ENCODE assay signal across 13 cellular contexts in genomic region chrX:107935200-107935599, GRCh38. TPM values are rescaled to one million over a fixed set of nuclear protein-coding genes. Genes with fewer than 3 reads are reported as not detected.
A peak's percentile ranks its signal among the peaks of the same experiment; 100 is the strongest.
DNase-seq lines count a peak whose midpoint lies in the region; FAIRE-seq and TF ChIP-seq lines count a peak whose summit lies in the region.
"Had no signal": no experiment of that assay in that cellular context is flagged by ENCODE, and none has a peak within 500 bp of the region (broad histone marks: within the 10 kb centered on the region; RNA-seq: fewer than 3 reads in every experiment).

No MANE protein-coding gene starts in this region.

- TF ChIP-seq CTCF in Calu3 (IDR thresholded peaks at IDR 0.05; ENCODE audit: unreplicated experiment) (no peak), endothelial cell of umbilical vein (IDR thresholded peaks at IDR 0.05; ENCODE audit: extremely low read depth in 1 of 2, insufficient read depth in 1 of 2, low read depth in 1 of 2, low read length in 2 of 2) (no peak), GM10266 (IDR thresholded peaks at IDR 0.05; ENCODE audit: control insufficient read depth, insufficient read depth, low read depth, missing control alignments) (no peak)

- peaks cover 11% of the 10 kb centered on the region for H3K4me1 Mint-ChIP-seq in Calu3 (ENCODE audit: low read depth, unreplicated experiment)
- H3K4me1 Mint-ChIP-seq in activated naive CD4-positive, alpha-beta T cell treated with anti-CD3 and anti-CD28 coated beads for 36 hours (ENCODE audit: low read depth) = peaks cover 5% of the 10 kb centered on the region

- H3K9me1 ChIP-seq in endothelial cell of umbilical vein (replicated peaks; ENCODE audit: control insufficient read depth, extremely low read depth, insufficient read depth, low read length) = no peaks in the 10 kb centered on the region

- no TSS peak for BruUV-seq in Calu3 (replicated peaks; lab: Mats Ljungman, UMichigan)
- BruUV-seq in endothelial cell of umbilical vein (replicated peaks; lab: Mats Ljungman, UMichigan) = no TSS peak

- dilution Hi-C loops in endothelial cell of umbilical vein (cut with MboI; ENCODE audit: extremely low pct_ligation_motif_present, low sequenced_read_pairs) = no loop called here

- H3K27me3 Mint-ChIP-seq in Calu3 (ENCODE audit: unreplicated experiment) = no peaks in the 10 kb centered on the region
- H3K27me3 Mint-ChIP-seq in activated naive CD4-positive, alpha-beta T cell treated with anti-CD3 and anti-CD28 coated beads for 36 hours (ENCODE audit: low read depth) = peaks cover 20% of the 10 kb centered on the region

- CTCF ChIA-PET in Calu3 (lab: Charles Lee) (no interaction called here), endothelial cell of umbilical vein (lab: Charles Lee) (no interaction called here)
- CTCF ChIA-PET in activated naive CD4-positive, alpha-beta T cell treated with anti-CD3 and anti-CD28 coated beads for 36 hours (lab: Charles Lee) = no interaction called here

- H3K36me3 Mint-ChIP-seq in Calu3 (ENCODE audit: insufficient read depth, unreplicated experiment) = peaks cover 13% of the 10 kb centered on the region
- H3K36me3 Mint-ChIP-seq in activated naive CD4-positive, alpha-beta T cell treated with anti-CD3 and anti-CD28 coated beads for 36 hours (ENCODE audit: low read depth) = no peaks in the 10 kb centered on the region

- H3K4me1 ChIP-seq in endothelial cell of umbilical vein (ENCODE audit: control insufficient read depth, extremely low read depth, insufficient read depth, low read length) = peaks cover 7% of the 10 kb centered on the region

- H3K4me3 ChIP-seq in endothelial cell of umbilical vein (replicated peaks in 1 of 3; ENCODE audit: insufficient read depth in 1 of 3, low read depth in 1 of 3, low read length in 3 of 3) = no peak overlapping the region
- H3K4me3 ChIP-seq: lung had no signal

- no peak for FAIRE-seq in endothelial cell of umbilical vein (lab: Jason Lieb, UNC)
- FAIRE-seq: D721Med had no signal

- POLR2A ChIA-PET in endothelial cell of umbilical vein (lab: Charles Lee) = no interaction called here

- no peaks in the 10 kb centered on the region for H3K9me3 ChIP-seq in endothelial cell of umbilical vein (replicated peaks; ENCODE audit: control insufficient read depth, insufficient read depth, low read length)
- H3K9me3 ChIP-seq: sigmoid colon had no signal

- no peaks in the 10 kb centered on the region for H4K20me1 ChIP-seq in endothelial cell of umbilical vein (replicated peaks; ENCODE audit: control insufficient read depth, extremely low read depth, insufficient read depth, low read length)

- intact Hi-C loops in Calu3 (cut with micrococcal nuclease; ENCODE audit: unreplicated experiment) = no loop called here
- intact Hi-C loops in endothelial cell of umbilical vein (cut with micrococcal nuclease) = no loop called here
- intact Hi-C loops in activated naive CD4-positive, alpha-beta T cell treated with anti-CD3 and anti-CD28 coated beads for 36 hours (cut with micrococcal nuclease) = no loop called here

- H3K4me2 ChIP-seq in endothelial cell of umbilical vein (ENCODE audit: insufficient read depth, low read length) = no peak overlapping the region

- no peak overlapping the region for H3K9ac ChIP-seq in endothelial cell of umbilical vein (replicated peaks; ENCODE audit: extremely low read depth, insufficient read depth, low read length)

- no peaks in the 10 kb centered on the region for H3K79me2 ChIP-seq in endothelial cell of umbilical vein (ENCODE audit: control insufficient read depth, insufficient read depth, low read length)

- H3K4me3 Mint-ChIP-seq in Calu3 (ENCODE audit: low read depth, unreplicated experiment) = peak overlapping the region; percentile 78
- no peak overlapping the region for H3K4me3 Mint-ChIP-seq in activated naive CD4-positive, alpha-beta T cell treated with anti-CD3 and anti-CD28 coated beads for 36 hours
- H3K4me3 Mint-ChIP-seq: dendritic cell treated with granulocyte-macrophage colony-stimulating factor and Interleukin-4, amounts not matched to agents 40 ng/mL and 50 ng/mL, for 4 days; T-helper 2 cell treated with Interferon-gamma antibody and Interleukin-4, amounts not matched to agents 5 μg/mL and 100 μg/mL, for 36 hours had no signal

- no peaks in the 10 kb centered on the region for H3K9me3 Mint-ChIP-seq in Calu3 (ENCODE audit: low read depth, unreplicated experiment)
- H3K9me3 Mint-ChIP-seq in activated naive CD4-positive, alpha-beta T cell treated with anti-CD3 and anti-CD28 coated beads for 36 hours = no peaks in the 10 kb centered on the region
- H3K9me3 Mint-ChIP-seq: dendritic cell treated with granulocyte-macrophage colony-stimulating factor and Interleukin-4, amounts not matched to agents 40 ng/mL and 50 ng/mL, for 4 days; T-helper 2 cell treated with Interferon-gamma antibody and Interleukin-4, amounts not matched to agents 5 μg/mL and 100 μg/mL, for 36 hours had no signal

- no peak overlapping the region for H3K27ac ChIP-seq in endothelial cell of umbilical vein (ENCODE audit: insufficient read depth, low read depth, low read length)
- H3K27ac ChIP-seq: sigmoid colon had no signal

- DNase-seq in Calu3 (peak; percentile 18), NCI-H2171 (lab: John Stamatoyannopoulos, UW) (peak; percentile 0), endothelial cell of umbilical vein (ENCODE audit: low read depth, low spot score) (peak; percentile 9), myocyte (ENCODE audit: low read depth) (peak; percentile 8), GM10266 (ENCODE audit: extremely low spot score) (no peak), NCI-H2029 treated with DMSO at 0.1 percent for 48 hours (lab: John Stamatoyannopoulos, UW) (no peak)
- DNase-seq in activated CD4-positive, alpha-beta T cell treated with anti-CD3 and anti-CD28 coated beads, Interleukin-2, amount 50 U/mL, for 1 hour = no peak
- no peak for DNase-seq in activated naive CD4-positive, alpha-beta T cell treated with anti-CD3 and anti-CD28 coated beads for 36 hours
- DNase-seq: sigmoid colon had no signal

- no peaks in the 10 kb centered on the region for H3K27me3 ChIP-seq in endothelial cell of umbilical vein (ENCODE audit: control insufficient read depth in 2 of 2, insufficient read depth in 2 of 2, low read length in 2 of 2)

- no peak for TF ChIP-seq POLR2A in endothelial cell of umbilical vein (IDR thresholded peaks at IDR 0.05; ENCODE audit: low read depth, low read length)

- H3K36me3 ChIP-seq in endothelial cell of umbilical vein (ENCODE audit: control insufficient read depth in 2 of 2, extremely low read depth in 1 of 2, insufficient read depth in 2 of 2, low read length in 2 of 2) = no peaks in the 10 kb centered on the region
- H3K36me3 ChIP-seq: sigmoid colon had no signal

- no peak overlapping the region for H2AFZ ChIP-seq in endothelial cell of umbilical vein (ENCODE audit: low read depth, low read length)

- H3K27ac Mint-ChIP-seq in Calu3 (ENCODE audit: unreplicated experiment) = no peak overlapping the region
- no peak overlapping the region for H3K27ac Mint-ChIP-seq in activated naive CD4-positive, alpha-beta T cell treated with anti-CD3 and anti-CD28 coated beads for 36 hours
- H3K27ac Mint-ChIP-seq: dendritic cell treated with granulocyte-macrophage colony-stimulating factor and Interleukin-4, amounts not matched to agents 40 ng/mL and 50 ng/mL, for 4 days; T-helper 2 cell treated with Interferon-gamma antibody and Interleukin-4, amounts not matched to agents 5 μg/mL and 100 μg/mL, for 36 hours had no signal

TF ChIP-seq in endothelial cell of umbilical vein, 7 proteins besides CTCF, POLR2A, EP300 and RAD21:
- TF ChIP-seq MYC (IDR thresholded peaks at IDR 0.05; ENCODE audit: low read depth, low read length) (no peak), EZH2 (IDR thresholded peaks at IDR 0.05; ENCODE audit: borderline replicate concordance, low read depth, low read length, severe bottlenecking) (no peak), GATA2 (IDR thresholded peaks at IDR 0.05; ENCODE audit: insufficient read depth, insufficient read length, low read depth, low read length) (no peak), FOS (IDR thresholded peaks at IDR 0.05; ENCODE audit: borderline replicate concordance, insufficient read depth, low read length) (no peak), POLR2AphosphoS5 (IDR thresholded peaks at IDR 0.05; ENCODE audit: insufficient read depth, low read depth, low read length) (no peak), JUN (IDR thresholded peaks at IDR 0.05; ENCODE audit: borderline replicate concordance, insufficient read depth, insufficient read length, low read depth) (no peak), MAX (IDR thresholded peaks at IDR 0.05; ENCODE audit: insufficient read depth, insufficient read length) (no peak)

RNA-seq across cellular contexts. Expression of gene TEX13B, which starts 47.0 kb away (rescaled TPM):
- not detected in 2 replicates for total RNA-seq in Calu3 (2022)
- not detected in 2 replicates for total RNA-seq in endothelial cell of umbilical vein
- polyA plus RNA-seq in endothelial cell of umbilical vein = not detected in 2 replicates
- not detected in 2 replicates for polyA plus RNA-seq in endothelial cell of umbilical vein (2011; cell fraction: cytosol; rRNA removed)
- polyA plus RNA-seq in endothelial cell of umbilical vein (2011; cell fraction: nucleus; rRNA removed) = not detected in 2 replicates
- polyA plus RNA-seq in endothelial cell of umbilical vein (2012) = not detected in 2 replicates
- not detected in 2 replicates for polyA minus RNA-seq in endothelial cell of umbilical vein
- polyA minus RNA-seq in endothelial cell of umbilical vein (2011; cell fraction: cytosol; rRNA and poly(A)+ RNA removed) = not detected
- not detected in 2 replicates for polyA minus RNA-seq in endothelial cell of umbilical vein (2011; cell fraction: nucleus; rRNA and poly(A)+ RNA removed)
- total RNA-seq in myocyte = not detected in 2 replicates
- polyA plus RNA-seq in myocyte (2012) = not detected
- not detected for total RNA-seq in activated naive CD4-positive, alpha-beta T cell treated with anti-CD3 and anti-CD28 coated beads for 36 hours
- total RNA-seq: lung, sigmoid colon had no signal
- polyA plus RNA-seq: lung, sigmoid colon had no signal

Comparison
In these comparisons a context has a peak if more than half of its experiments do, and no peak if none do; other contexts are left out.
1. DNase-seq: peak in Calu3 (single experiment), NCI-H2171 (single experiment), endothelial cell of umbilical vein (single experiment) and myocyte (single experiment); none in GM10266 (single experiment), activated CD4-positive, alpha-beta T cell treated with anti-CD3 and anti-CD28 coated beads, Interleukin-2, amount 50 U/mL, for 1 hour (single experiment), activated naive CD4-positive, alpha-beta T cell treated with anti-CD3 and anti-CD28 coated beads for 36 hours (single experiment) and NCI-H2029 treated with DMSO at 0.1 percent for 48 hours (single experiment).